Comparison of ENCODE assay signal across 11 cellular contexts in the genomic region with DNA sequence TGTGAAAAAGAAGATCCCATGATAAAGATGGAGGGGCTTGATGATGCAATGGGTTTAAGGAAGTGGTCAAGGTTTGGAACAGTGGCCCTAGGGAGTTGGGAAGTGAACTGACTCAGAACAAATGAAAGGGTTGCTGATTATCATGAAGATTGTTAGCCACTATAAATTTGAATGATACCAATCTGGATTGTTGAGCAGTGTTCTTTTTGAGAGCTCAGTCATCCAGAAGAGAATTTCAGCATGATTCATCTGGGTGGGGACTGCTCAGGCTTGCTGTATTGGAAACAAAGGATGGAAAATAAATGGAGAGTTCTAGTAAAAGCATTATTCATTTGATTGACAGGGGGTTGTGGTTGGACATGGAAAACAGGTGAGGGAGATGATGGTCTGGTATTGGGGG. TPM values are rescaled to one million over a fixed set of nuclear protein-coding genes. Genes with fewer than 3 reads are reported as not detected.
DNase-seq lines count a peak whose midpoint lies in the region; ATAC-seq and TF ChIP-seq lines count a peak whose summit lies in the region.
"Had no signal": no experiment of that assay in that cellular context is flagged by ENCODE, and none has a peak within 500 bp of the region (broad histone marks: within the 10 kb centered on the region; RNA-seq: fewer than 3 reads in every experiment).

No MANE protein-coding gene starts in this region.

- H3K27ac ChIP-seq in brain microvascular endothelial cell = no peak overlapping the region
- no peak overlapping the region for H3K27ac ChIP-seq in testis
- H3K27ac ChIP-seq: neutrophil had no signal

- no peaks in the 10 kb centered on the region for H3K9me3 ChIP-seq in MG63
- no peaks in the 10 kb centered on the region for H3K9me3 ChIP-seq in mucosa of descending colon
- H3K9me3 ChIP-seq in testis = no peaks in the 10 kb centered on the region
- H3K9me3 ChIP-seq: neutrophil had no signal

- intact Hi-C loops in mucosa of descending colon (cut with DNase I, micrococcal nuclease) (no loop called here), head of caudate nucleus (cut with DNase I) (no loop called here), testis (cut with DNase I; ENCODE audit: low total_unique reads) (no loop called here)

- H3K36me3 ChIP-seq in MG63 (no peaks in the 10 kb centered on the region), brain microvascular endothelial cell (replicated peaks) (no peaks in the 10 kb centered on the region), mucosa of descending colon (ENCODE audit: low read depth) (no peaks in the 10 kb centered on the region), testis (ENCODE audit: low read depth, missing control alignments) (no peaks in the 10 kb centered on the region)
- H3K36me3 ChIP-seq: neutrophil had no signal

- no peaks in the 10 kb centered on the region for H3K27me3 ChIP-seq in MG63
- H3K27me3 ChIP-seq in brain microvascular endothelial cell (replicated peaks) = no peaks in the 10 kb centered on the region
- H3K27me3 ChIP-seq in testis = no peaks in the 10 kb centered on the region

- TF ChIP-seq CTCF in brain microvascular endothelial cell (IDR thresholded peaks at IDR 0.05; ENCODE audit: low read depth, low read length, missing control alignments) (no peak), mucosa of descending colon (IDR thresholded peaks at IDR 0.05) (no peak), testis (IDR thresholded peaks at IDR 0.05) (no peak)

- DNase-seq in Daoy (ENCODE audit: low read depth) (peak; percentile 60), MG63 (peak; percentile 12), brain microvascular endothelial cell (peak; percentile 34), mucosa of descending colon (no peak), head of caudate nucleus (no peak), testis (no peak), NCI-H1048 (lab: John Stamatoyannopoulos, UW) (no peak)
- DNase-seq: NCI-H1417 treated with DMSO at 0.1 percent for 48 hours; stimulated activated CD4-positive, alpha-beta T cell treated with anti-CD3 and anti-CD28 coated beads, Interleukin-4, amount 100 ng/mL, for 24 hours had no signal

- peak; percentile 84 for ATAC-seq in mucosa of descending colon
- no peak for ATAC-seq in HG03342 (IDR thresholded peaks at IDR 0.05; ENCODE audit: unreplicated experiment)

- in situ Hi-C loops in brain microvascular endothelial cell (cut with HindIII; ENCODE audit: low pct_ligation_motif_present, low sequenced_read_pairs) = no loop called here

- H3K4me3 ChIP-seq in MG63 = no peak overlapping the region
- H3K4me3 ChIP-seq in brain microvascular endothelial cell (ENCODE audit: low read depth, low read length) = no peak overlapping the region
- no peak overlapping the region for H3K4me3 ChIP-seq in mucosa of descending colon
- H3K4me3 ChIP-seq in testis = no peak overlapping the region

- H3K4me1 ChIP-seq in mucosa of descending colon (ENCODE audit: low read depth) (no peaks in the 10 kb centered on the region), testis (no peaks in the 10 kb centered on the region)

- TF ChIP-seq POLR2A in testis (IDR thresholded peaks at IDR 0.05) = no peak

RNA-seq across cellular contexts. Expression of gene TMEM117, which starts 11.5 kb away (rescaled TPM):
- total RNA-seq in Daoy (2014; rRNA removed; shearing (Covaris generic)) = 2.3 and 3.6 TPM in 2 replicates
- 4.3 and 12.0 TPM in 2 replicates for total RNA-seq in MG63 (2014; rRNA removed; shearing (Covaris generic); ENCODE audit: low replicate concordance)
- total RNA-seq in mucosa of descending colon (10 to 100 TPM; 10.1 to 15.2 (median 12.3) TPM), testis (10 to 100 TPM; 14.8 to 17.7 TPM)
- polyA plus RNA-seq in testis (ENCODE audit: insufficient read depth, low read depth, low replicate concordance) = 6.1 TPM

RNA-seq across cellular contexts. Expression of gene TWF1, which starts 41.3 kb away (rescaled TPM):
- total RNA-seq in Daoy (2014; rRNA removed; shearing (Covaris generic)) = 179 and 202 TPM in 2 replicates
- 160 and 297 TPM in 2 replicates for total RNA-seq in MG63 (2014; rRNA removed; shearing (Covaris generic); ENCODE audit: low replicate concordance)
- total RNA-seq in mucosa of descending colon (100 to 1,000 TPM; 108 to 124 (median 116) TPM), testis (10 to 100 TPM; 35.7 to 39.1 TPM)
- polyA plus RNA-seq in testis (ENCODE audit: insufficient read depth, low read depth, low replicate concordance) = 28.9 TPM

Comparison
In these comparisons a context has a peak if more than half of its experiments do, and no peak if none do; other contexts are left out.
1. DNase-seq: peak in Daoy (single experiment), MG63 (single experiment) and brain microvascular endothelial cell (single experiment); none in mucosa of descending colon (0 of 3), head of caudate nucleus (0 of 42), testis (single experiment) and NCI-H1048 (single experiment).